ENCODE assay signal across 16 cellular contexts in genomic region chr2:80545420-80546192, GRCh38.
A peak's percentile ranks its signal among the peaks of the same experiment; 100 is the strongest.
DNase-seq lines count a peak whose midpoint lies in the region; ATAC-seq and TF ChIP-seq lines count a peak whose summit lies in the region.
"Had no signal": no experiment of that assay in that cellular context is flagged by ENCODE, and none has a peak within 500 bp of the region (broad histone marks: within the 10 kb centered on the region; RNA-seq: fewer than 3 reads in every experiment).

No MANE protein-coding gene starts in this region.

- BruUV-seq in Caco-2 (replicated peaks; lab: Mats Ljungman, UMichigan): no TSS peak

- H3K4me3 ChIP-seq in Caco-2 (ENCODE audit: low read depth, low read length): no peak overlapping the region
- no peak overlapping the region for H3K4me3 ChIP-seq in LNCaP clone FGC (ENCODE audit: low read depth, low read length)
- no peak overlapping the region for H3K4me3 ChIP-seq in endodermal cell (ENCODE audit: low read length)

- no peak overlapping the region for H3K9ac ChIP-seq in endodermal cell (ENCODE audit: extremely low read depth, low read length, poor library complexity, severe bottlenecking)

- H3K27me3 Mint-ChIP-seq in Caco-2 (ENCODE audit: insufficient read depth, unreplicated experiment): no peaks in the 10 kb centered on the region
- H3K27me3 Mint-ChIP-seq in endodermal cell (ENCODE audit: insufficient read depth): no peaks in the 10 kb centered on the region
- H3K27me3 Mint-ChIP-seq: CD4-positive, alpha-beta T cell had no signal

- CTCF ChIA-PET in Caco-2 (lab: Charles Lee): no interaction called here

- POLR2A ChIA-PET in Caco-2 (lab: Charles Lee): no interaction called here

- no peaks in the 10 kb centered on the region for H3K27me3 ChIP-seq in Caco-2 (replicated peaks; ENCODE audit: control insufficient read depth, insufficient read depth, low read length)
- no peaks in the 10 kb centered on the region for H3K27me3 ChIP-seq in endodermal cell (ENCODE audit: control insufficient read depth, insufficient read depth, low read length, poor library complexity, severe bottlenecking)
- H3K27me3 ChIP-seq: BE2C had no signal

- no peak overlapping the region for H3K27ac ChIP-seq in endodermal cell (ENCODE audit: low read depth, low read length)

- H3K36me3 Mint-ChIP-seq in Caco-2 (ENCODE audit: insufficient read depth, unreplicated experiment) (no peaks in the 10 kb centered on the region), endodermal cell (ENCODE audit: low read depth) (no peaks in the 10 kb centered on the region)

- H3K4me1 ChIP-seq in Caco-2: no peaks in the 10 kb centered on the region
- peaks cover 17% of the 10 kb centered on the region for H3K4me1 ChIP-seq in endodermal cell (ENCODE audit: control insufficient read depth, insufficient read depth, low read length)
- H3K4me1 ChIP-seq: BE2C had no signal

- no peak for ATAC-seq in GM19324 (IDR thresholded peaks at IDR 0.05; ENCODE audit: low FRiP score, unreplicated experiment)

- H3K9me3 ChIP-seq in Caco-2 (no peaks in the 10 kb centered on the region), endodermal cell (ENCODE audit: control insufficient read depth, low read length) (no peaks in the 10 kb centered on the region)
- H3K9me3 ChIP-seq: BE2C had no signal

- H3K4me3 Mint-ChIP-seq in Caco-2 (ENCODE audit: unreplicated experiment): no peak overlapping the region
- no peak overlapping the region for H3K4me3 Mint-ChIP-seq in endodermal cell
- H3K4me3 Mint-ChIP-seq: CD4-positive, alpha-beta T cell; H9 had no signal

- H3K4me1 Mint-ChIP-seq in Caco-2 (ENCODE audit: low read depth, unreplicated experiment) (no peaks in the 10 kb centered on the region), endodermal cell (peaks cover 27% of the 10 kb centered on the region)

- 93 to 94% methylated on average over 10 to 13 of the region's 13 CpGs for WGBS in endodermal cell (ENCODE audit: insufficient coverage in 1 of 2, insufficient read length in 1 of 2), 2 experiments

- H3K27ac Mint-ChIP-seq in Caco-2 (ENCODE audit: unreplicated experiment): no peak overlapping the region
- no peak overlapping the region for H3K27ac Mint-ChIP-seq in endodermal cell
- H3K27ac Mint-ChIP-seq: CD4-positive, alpha-beta T cell had no signal

- intact Hi-C loops in Caco-2 (cut with micrococcal nuclease; ENCODE audit: unreplicated experiment): no loop called here

- H3K36me3 ChIP-seq in Caco-2 (ENCODE audit: control insufficient read depth, insufficient read depth, low read length) (no peaks in the 10 kb centered on the region), endodermal cell (ENCODE audit: control insufficient read depth, insufficient read depth, low read length) (no peaks in the 10 kb centered on the region)
- H3K36me3 ChIP-seq: BE2C had no signal

- no peak for TF ChIP-seq CTCF in Caco-2 (IDR thresholded peaks at IDR 0.05; ENCODE audit: insufficient read depth in 1 of 2, low read depth in 1 of 2, low read length in 1 of 2, severe bottlenecking in 1 of 2, unreplicated experiment in 1 of 2)
- no peak for TF ChIP-seq CTCF in LNCaP clone FGC (IDR thresholded peaks at IDR 0.05; ENCODE audit: control insufficient read depth, extremely low read depth, insufficient read depth)
- TF ChIP-seq CTCF in endodermal cell (conservative IDR thresholded peaks at IDR 0.05): no peak

- DNase-seq in Caco-2: peak; percentile 3 to 36
- DNase-seq in LNCaP clone FGC (ENCODE audit: low read depth): peak; percentile 83
- DNase-seq in endodermal cell: peak; percentile 50
- DNase-seq in islet precursor cell: peak; percentile 62
- DNase-seq in SIG-M5 (lab: John Stamatoyannopoulos, UW): no peak
- DNase-seq in NCI-H82 treated with DMSO at 0.1 percent for 48 hours (lab: John Stamatoyannopoulos, UW; ENCODE audit: unreplicated experiment): no peak
- DNase-seq in stimulated activated CD4-positive, alpha-beta T cell treated with anti-CD3 and anti-CD28 coated beads, Interleukin-2, amount 100 ng/mL, for 24 hours: no peak
- DNase-seq: ACHN; BE2C; C1 segment of cervical spinal cord; CD4-positive, alpha-beta T cell; DMS153; GDM1; GOT3; H9 had no signal

- H3K9me3 Mint-ChIP-seq in Caco-2 (ENCODE audit: unreplicated experiment): no peaks in the 10 kb centered on the region
- no peaks in the 10 kb centered on the region for H3K9me3 Mint-ChIP-seq in endodermal cell
- H3K9me3 Mint-ChIP-seq: H9 had no signal

Comparison
In these comparisons a context has a peak if more than half of its experiments do, and no peak if none do; other contexts are left out.
1. DNase-seq: peak in Caco-2 (2 of 2), LNCaP clone FGC (single experiment), endodermal cell (single experiment) and islet precursor cell (single experiment); none in SIG-M5 (single experiment), NCI-H82 treated with DMSO at 0.1 percent for 48 hours (single experiment) and stimulated activated CD4-positive, alpha-beta T cell treated with anti-CD3 and anti-CD28 coated beads, Interleukin-2, amount 100 ng/mL, for 24 hours (0 of 2).